In the genomic region with DNA sequence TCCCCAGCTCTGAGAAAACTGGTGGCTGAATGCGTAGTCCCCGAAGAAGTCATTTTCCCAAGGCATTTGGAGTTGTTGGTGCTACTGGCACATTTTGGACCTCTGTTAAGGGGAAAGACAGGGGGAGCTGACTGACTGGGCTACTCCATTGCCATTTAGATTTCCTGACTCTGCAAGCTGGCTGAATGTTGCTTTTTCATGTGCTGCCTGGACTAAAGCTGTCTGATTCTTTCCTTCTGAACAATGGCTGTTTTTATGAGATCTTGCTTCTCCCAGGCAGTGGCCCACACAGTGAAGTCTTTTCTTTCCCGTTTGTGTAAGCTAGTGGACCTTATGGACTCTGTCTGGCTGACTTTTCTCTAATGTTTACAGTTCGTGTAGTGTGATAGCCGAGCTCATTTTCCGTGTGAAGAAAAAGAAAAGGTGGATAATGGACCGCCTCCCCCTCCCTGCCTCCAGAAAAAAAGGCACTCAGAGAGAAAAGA, we compare ENCODE assay signal across 1 cellular context.
TF ChIP-seq lines count a peak whose summit lies in the region.

No MANE protein-coding gene starts in this region.

TF ChIP-seq in IMR-90, 13 proteins besides CTCF, POLR2A, EP300 and RAD21:
- TF ChIP-seq USF2 (IDR thresholded peaks at IDR 0.05; ENCODE audit: low read depth, low read length) (no peak), RFX5 (IDR thresholded peaks at IDR 0.05; ENCODE audit: low read depth, low read length) (no peak), CEBPB (IDR thresholded peaks at IDR 0.05; ENCODE audit: low read depth, low read length) (no peak), NFE2L2 (IDR thresholded peaks at IDR 0.05; ENCODE audit: low read depth, low read length) (no peak), MAZ (IDR thresholded peaks at IDR 0.05; ENCODE audit: borderline replicate concordance, low read depth, low read length) (no peak), CHD1 (IDR thresholded peaks at IDR 0.05; ENCODE audit: low read depth, low read length) (no peak), MAFK (IDR thresholded peaks at IDR 0.05; ENCODE audit: low read depth, low read length) (no peak), RCOR1 (IDR thresholded peaks at IDR 0.05; ENCODE audit: insufficient replicate concordance, low read length) (no peak), SMC3 (IDR thresholded peaks at IDR 0.05; ENCODE audit: low read depth, low read length) (no peak), BHLHE40 (IDR thresholded peaks at IDR 0.05; ENCODE audit: low read depth, low read length) (no peak), MXI1 (IDR thresholded peaks at IDR 0.05; ENCODE audit: borderline replicate concordance, low read depth, low read length) (no peak), FOS (IDR thresholded peaks at IDR 0.05; ENCODE audit: low read depth, low read length) (no peak), ELK1 (IDR thresholded peaks at IDR 0.05; ENCODE audit: borderline replicate concordance, low read depth, low read length) (no peak)
TF ChIP-seq in IMR-90: peak in this region for 0.
